ENCODE assay signal across 1 cellular context in the genomic region with DNA sequence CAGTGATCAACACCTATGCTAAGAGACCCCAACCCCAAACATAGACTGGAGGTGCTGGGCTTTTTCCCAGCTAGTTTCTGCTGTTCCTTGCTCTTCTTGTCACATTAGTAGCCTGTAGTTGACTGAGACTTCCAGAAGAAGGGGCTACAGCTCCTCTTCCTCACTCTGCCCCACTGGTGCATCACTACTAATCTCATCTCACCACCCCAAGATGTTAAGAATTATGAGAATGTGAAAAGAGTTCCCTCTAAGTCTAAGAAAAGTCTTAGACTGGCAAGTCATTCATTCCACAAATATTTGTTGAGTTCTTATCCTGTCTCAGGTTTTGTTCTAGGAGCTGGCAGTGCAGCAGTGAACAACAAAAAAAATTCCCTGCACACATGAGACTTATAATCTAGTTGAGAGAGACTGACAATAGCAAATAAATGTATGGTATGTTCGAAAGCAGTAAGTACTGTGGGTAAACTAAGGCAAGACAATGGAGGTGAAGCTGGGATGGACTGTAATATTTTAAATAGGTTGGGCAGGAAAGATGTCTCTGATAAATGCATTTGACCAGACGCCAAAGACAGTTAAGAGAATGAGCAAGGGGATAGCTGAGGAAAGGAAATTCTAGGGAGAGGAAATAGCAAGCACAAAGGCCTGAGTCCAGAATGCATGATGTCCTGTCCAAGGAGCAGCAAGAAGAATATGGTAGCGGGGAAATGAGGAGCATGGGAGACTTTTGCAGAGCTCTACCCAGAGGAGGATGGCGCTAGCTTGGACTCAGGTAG.
TF ChIP-seq lines count a peak whose summit lies in the region.

No MANE protein-coding gene starts in this region.

TF ChIP-seq in Ishikawa, 13 proteins besides CTCF, POLR2A, EP300 and RAD21 (continued from another document):
- TF ChIP-seq, protein P1, sequence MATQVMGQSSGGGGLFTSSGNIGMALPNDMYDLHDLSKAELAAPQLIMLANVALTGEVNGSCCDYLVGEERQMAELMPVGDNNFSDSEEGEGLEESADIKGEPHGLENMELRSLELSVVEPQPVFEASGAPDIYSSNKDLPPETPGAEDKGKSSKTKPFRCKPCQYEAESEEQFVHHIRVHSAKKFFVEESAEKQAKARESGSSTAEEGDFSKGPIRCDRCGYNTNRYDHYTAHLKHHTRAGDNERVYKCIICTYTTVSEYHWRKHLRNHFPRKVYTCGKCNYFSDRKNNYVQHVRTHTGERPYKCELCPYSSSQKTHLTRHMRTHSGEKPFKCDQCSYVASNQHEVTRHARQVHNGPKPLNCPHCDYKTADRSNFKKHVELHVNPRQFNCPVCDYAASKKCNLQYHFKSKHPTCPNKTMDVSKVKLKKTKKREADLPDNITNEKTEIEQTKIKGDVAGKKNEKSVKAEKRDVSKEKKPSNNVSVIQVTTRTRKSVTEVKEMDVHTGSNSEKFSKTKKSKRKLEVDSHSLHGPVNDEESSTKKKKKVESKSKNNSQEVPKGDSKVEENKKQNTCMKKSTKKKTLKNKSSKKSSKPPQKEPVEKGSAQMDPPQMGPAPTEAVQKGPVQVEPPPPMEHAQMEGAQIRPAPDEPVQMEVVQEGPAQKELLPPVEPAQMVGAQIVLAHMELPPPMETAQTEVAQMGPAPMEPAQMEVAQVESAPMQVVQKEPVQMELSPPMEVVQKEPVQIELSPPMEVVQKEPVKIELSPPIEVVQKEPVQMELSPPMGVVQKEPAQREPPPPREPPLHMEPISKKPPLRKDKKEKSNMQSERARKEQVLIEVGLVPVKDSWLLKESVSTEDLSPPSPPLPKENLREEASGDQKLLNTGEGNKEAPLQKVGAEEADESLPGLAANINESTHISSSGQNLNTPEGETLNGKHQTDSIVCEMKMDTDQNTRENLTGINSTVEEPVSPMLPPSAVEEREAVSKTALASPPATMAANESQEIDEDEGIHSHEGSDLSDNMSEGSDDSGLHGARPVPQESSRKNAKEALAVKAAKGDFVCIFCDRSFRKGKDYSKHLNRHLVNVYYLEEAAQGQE (IDR thresholded peaks at IDR 0.05; ENCODE audit: low read depth), result no peak
- no peak for TF ChIP-seq EGR1 (IDR thresholded peaks at IDR 0.05)
TF ChIP-seq in Ishikawa: peak in this region for 0.
